8 cellular contexts compared by ENCODE assay signal in the genomic region with DNA sequence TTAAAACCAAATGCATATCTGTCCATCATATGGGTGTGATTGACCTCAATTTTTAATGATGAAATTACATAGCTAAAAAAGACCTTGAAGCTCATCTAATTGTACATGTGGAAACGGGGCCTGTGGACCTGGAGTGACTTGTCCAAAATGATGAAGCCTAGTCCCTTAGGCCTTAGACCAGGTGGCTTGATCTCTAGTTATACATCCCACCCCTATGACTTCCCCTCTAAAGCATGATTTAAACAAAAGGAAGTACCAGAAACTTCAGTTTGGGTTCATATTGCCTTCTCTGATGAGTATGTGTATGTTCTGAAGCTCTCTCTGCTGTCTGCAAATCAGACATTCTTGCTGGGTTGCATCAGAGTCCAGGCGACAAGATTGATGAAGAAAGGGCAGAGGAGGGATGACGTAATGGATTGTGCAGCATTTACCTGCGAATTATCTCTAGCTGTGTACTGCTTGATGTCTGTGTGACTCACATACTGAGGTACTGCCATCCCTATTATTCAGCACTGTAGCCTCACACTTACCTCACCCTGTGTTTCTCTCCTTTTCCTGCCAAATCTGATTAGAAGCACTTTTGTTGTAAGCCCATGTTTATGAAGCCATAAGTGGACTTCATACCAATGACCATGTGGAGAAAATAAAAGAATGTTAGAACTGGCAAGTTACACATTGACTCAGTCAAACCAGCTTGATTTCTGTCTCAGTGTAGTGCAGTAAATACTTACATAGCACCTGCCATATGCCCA.
A peak's percentile ranks its signal among the peaks of the same experiment; 100 is the strongest.
DNase-seq lines count a peak whose midpoint lies in the region; ATAC-seq and TF ChIP-seq lines count a peak whose summit lies in the region.

No MANE protein-coding gene starts in this region.

- H3K4me3 Mint-ChIP-seq in Calu3 (ENCODE audit: low read depth, unreplicated experiment), result no peak overlapping the region

- intact Hi-C loops in Calu3 (cut with micrococcal nuclease; ENCODE audit: unreplicated experiment), result no loop called here

- DNase-seq in Calu3 (peak; percentile 58), LoVo (ENCODE audit: low spot score) (peak; percentile 26), cardiac fibroblast (ENCODE audit: low read depth in 2 of 2) (peak; percentile 75 to 94), OCI-M2 (lab: John Stamatoyannopoulos, UW; ENCODE audit: unreplicated experiment) (no peak), GM13977 (ENCODE audit: low spot score) (no peak)

- CTCF ChIA-PET in Calu3 (lab: Charles Lee), result interaction anchor here (0.8 to 1.7 kb wide), 10 partner anchors 17 to 251 kb away, joined by 3 to 7 read pairs (median 4); no protein-coding TSS in a partner anchor

- H3K4me1 Mint-ChIP-seq in Calu3 (ENCODE audit: low read depth, unreplicated experiment), result peaks cover 54% of the 10 kb centered on the region

- no peak overlapping the region for H3K4me3 ChIP-seq in cardiac fibroblast (replicated peaks in 1 of 2; ENCODE audit: low read depth in 2 of 2, low read length in 2 of 2)
- H3K4me3 ChIP-seq in mucosa of rectum (ENCODE audit: low read length in 2 of 2), result no peak overlapping the region

- peaks cover 15 to 18% of the 10 kb centered on the region in 2 donors for H3K4me1 ChIP-seq in mucosa of rectum (ENCODE audit: control insufficient read depth in 2 of 2, insufficient read depth in 2 of 2, low read length in 2 of 2)

- no peaks in the 10 kb centered on the region for H3K36me3 Mint-ChIP-seq in Calu3 (ENCODE audit: insufficient read depth, unreplicated experiment)

- BruUV-seq in Calu3 (replicated peaks; lab: Mats Ljungman, UMichigan), result no TSS peak

- in situ Hi-C loops in GM13977 (cut with MboI; ENCODE audit: low pct_unique_long_range_greater_than_20kb, low sequenced_read_pairs, unreplicated experiment), result no loop called here

- ATAC-seq in GM19395 (IDR thresholded peaks at IDR 0.05; ENCODE audit: unreplicated experiment), result no peak
- no peak for ATAC-seq in GM19328 (IDR thresholded peaks at IDR 0.05; ENCODE audit: unreplicated experiment)

- H3K9ac ChIP-seq in mucosa of rectum (ENCODE audit: low read depth in 1 of 2, low read length in 2 of 2), result peak overlapping the region in 1 of 2 donors; percentile 7

- H3K27me3 ChIP-seq in mucosa of rectum (ENCODE audit: control insufficient read depth in 2 of 2, insufficient read depth in 2 of 2, low read length in 2 of 2), result no peaks in the 10 kb centered on the region

- H3K36me3 ChIP-seq in mucosa of rectum (ENCODE audit: control insufficient read depth in 2 of 2, insufficient read depth in 2 of 2, low read length in 2 of 2), result no peaks in the 10 kb centered on the region

- peak overlapping the region; percentile 59 to 64 for H3K27ac ChIP-seq in mucosa of rectum (ENCODE audit: low read depth in 2 of 2, low read length in 2 of 2)

- H3K9me3 ChIP-seq in mucosa of rectum (ENCODE audit: control insufficient read depth in 2 of 2, low read length in 2 of 2), result no peaks in the 10 kb centered on the region

- H3K9me3 Mint-ChIP-seq in Calu3 (ENCODE audit: low read depth, unreplicated experiment), result no peaks in the 10 kb centered on the region

- H3K27me3 Mint-ChIP-seq in Calu3 (ENCODE audit: unreplicated experiment), result no peaks in the 10 kb centered on the region

- TF ChIP-seq CTCF in Calu3 (IDR thresholded peaks at IDR 0.05; ENCODE audit: unreplicated experiment), result no peak
- TF ChIP-seq CTCF in cardiac fibroblast (IDR thresholded peaks at IDR 0.05; ENCODE audit: low read depth, low read length), result no peak
- no peak for TF ChIP-seq CTCF in GM13977 (IDR thresholded peaks at IDR 0.05; ENCODE audit: extremely low read depth, insufficient read depth, missing control alignments)

- H3K27ac Mint-ChIP-seq in Calu3 (ENCODE audit: unreplicated experiment), result peak overlapping the region; percentile 66

Comparison
In these comparisons a context has a peak if more than half of its experiments do, and no peak if none do; other contexts are left out.
1. DNase-seq: peak in Calu3 (single experiment), LoVo (single experiment) and cardiac fibroblast (2 of 2); none in OCI-M2 (single experiment) and GM13977 (single experiment).